Comparison of ENCODE assay signal across 19 cellular contexts in genomic region chr15:41746802-41747201, GRCh38. TPM values are rescaled to one million over a fixed set of nuclear protein-coding genes. Genes with fewer than 3 reads are reported as not detected.
DNase-seq lines count a peak whose midpoint lies in the region; ATAC-seq and TF ChIP-seq lines count a peak whose summit lies in the region.
"Had no signal": no experiment of that assay in that cellular context is flagged by ENCODE, and none has a peak within 500 bp of the region (broad histone marks: within the 10 kb centered on the region; RNA-seq: fewer than 3 reads in every experiment).

No MANE protein-coding gene starts in this region.

- no peak overlapping the region for H3K9ac ChIP-seq in adipocyte (ENCODE audit: low read length)

- DNase-seq in activated naive CD8-positive, alpha-beta T cell treated with anti-CD3 and anti-CD28 coated beads for 36 hours: no peak
- DNase-seq in adipocyte (ENCODE audit: low read depth) (peak; percentile 60), fibroblast of the aortic adventitia (ENCODE audit: low read depth) (peak; percentile 30), cerebellar nuclear complex (lab: John Stamatoyannopoulos, UW) (no peak), NCI-H187 treated with DMSO at 0.1 percent for 48 hours (lab: John Stamatoyannopoulos, UW) (no peak)
- DNase-seq in activated T-cell treated with anti-CD3 and anti-CD28 coated beads, Interleukin-2, amount 50 U/mL, for 72 hours: no peak
- no peak for DNase-seq in T-helper 2 cell treated with Interferon-gamma antibody and Interleukin-4, amounts not matched to agents 5 μg/mL and 100 μg/mL, for 36 hours (ENCODE audit: low spot score)
- DNase-seq: activated CD4-positive, alpha-beta T cell treated with anti-CD3 and anti-CD28 coated beads, Interleukin-2, amount 10 ng/mL, durations not matched to agents 7 days and 5 days; activated CD8-positive, alpha-beta memory T cell treated with anti-CD3 and anti-CD28 coated beads, Interleukin-2, amount 50 U/mL, for 48 hours; activated gamma-delta T cell treated with Interleukin-2 at 50 U/mL for 16 hours; aorta; NCI-H1092 treated with DMSO at 0.1 percent for 48 hours; NCI-H2107; NCI-H524; nephron progenitor cell; Right ventricle myocardium superior; stimulated activated CD4-positive, alpha-beta T cell treated with anti-CD3 and anti-CD28 coated beads, Interleukin-4, amount 100 ng/mL, for 24 hours had no signal

- no peak for ATAC-seq in activated T-cell treated with anti-CD3 and anti-CD28 coated beads, Interleukin-2, amount 50 U/mL, for 72 hours (replicated peaks in 1 of 2)

- no peak overlapping the region for H3K4me3 Mint-ChIP-seq in activated naive CD8-positive, alpha-beta T cell
- H3K4me3 Mint-ChIP-seq in activated naive CD8-positive, alpha-beta T cell treated with anti-CD3 and anti-CD28 coated beads for 36 hours: no peak overlapping the region
- H3K4me3 Mint-ChIP-seq in activated T-cell treated with anti-CD3 and anti-CD28 coated beads, Interleukin-2, amount 50 U/mL, for 72 hours: no peak overlapping the region
- no peak overlapping the region for H3K4me3 Mint-ChIP-seq in T-helper 2 cell treated with Interferon-gamma antibody and Interleukin-4, amounts not matched to agents 5 μg/mL and 100 μg/mL, for 36 hours
- H3K4me3 Mint-ChIP-seq: activated CD4-positive, alpha-beta T cell treated with anti-CD3 and anti-CD28 coated beads, Interleukin-2, amount 10 ng/mL, durations not matched to agents 7 days and 5 days; nephron progenitor cell had no signal

- no peak overlapping the region for H3K4me3 ChIP-seq in adipocyte (ENCODE audit: low read length)
- no peak overlapping the region for H3K4me3 ChIP-seq in fibroblast of the aortic adventitia (ENCODE audit: low read depth, low read length)
- H3K4me3 ChIP-seq: prostate gland had no signal

- TF ChIP-seq CTCF in fibroblast of the aortic adventitia (IDR thresholded peaks at IDR 0.05; ENCODE audit: insufficient read depth, low read length): no peak

- H3K9me3 Mint-ChIP-seq in activated naive CD8-positive, alpha-beta T cell (ENCODE audit: low read depth): no peaks in the 10 kb centered on the region
- no peaks in the 10 kb centered on the region for H3K9me3 Mint-ChIP-seq in activated naive CD8-positive, alpha-beta T cell treated with anti-CD3 and anti-CD28 coated beads for 36 hours
- no peaks in the 10 kb centered on the region for H3K9me3 Mint-ChIP-seq in activated T-cell treated with anti-CD3 and anti-CD28 coated beads, Interleukin-2, amount 50 U/mL, for 72 hours
- no peaks in the 10 kb centered on the region for H3K9me3 Mint-ChIP-seq in T-helper 2 cell treated with Interferon-gamma antibody and Interleukin-4, amounts not matched to agents 5 μg/mL and 100 μg/mL, for 36 hours
- H3K9me3 Mint-ChIP-seq: activated CD4-positive, alpha-beta T cell treated with anti-CD3 and anti-CD28 coated beads, Interleukin-2, amount 10 ng/mL, durations not matched to agents 7 days and 5 days; nephron progenitor cell had no signal

- peaks cover 46% of the 10 kb centered on the region for H3K36me3 ChIP-seq in adipocyte (ENCODE audit: control insufficient read depth, insufficient read depth, low read length, severe bottlenecking)
- H3K36me3 ChIP-seq: prostate gland had no signal

- no peaks in the 10 kb centered on the region for H3K27me3 Mint-ChIP-seq in activated naive CD8-positive, alpha-beta T cell
- H3K27me3 Mint-ChIP-seq in activated naive CD8-positive, alpha-beta T cell treated with anti-CD3 and anti-CD28 coated beads for 36 hours: no peaks in the 10 kb centered on the region
- no peaks in the 10 kb centered on the region for H3K27me3 Mint-ChIP-seq in activated T-cell treated with anti-CD3 and anti-CD28 coated beads, Interleukin-2, amount 50 U/mL, for 72 hours (ENCODE audit: low read depth)
- no peaks in the 10 kb centered on the region for H3K27me3 Mint-ChIP-seq in T-helper 2 cell treated with Interferon-gamma antibody and Interleukin-4, amounts not matched to agents 5 μg/mL and 100 μg/mL, for 36 hours (ENCODE audit: low read depth)
- H3K27me3 Mint-ChIP-seq: activated CD4-positive, alpha-beta T cell treated with anti-CD3 and anti-CD28 coated beads, Interleukin-2, amount 10 ng/mL, durations not matched to agents 7 days and 5 days had no signal

- H3K4me1 ChIP-seq in adipocyte (ENCODE audit: control insufficient read depth, insufficient read depth, low read length): no peaks in the 10 kb centered on the region
- H3K4me1 ChIP-seq: prostate gland had no signal

- H3K36me3 Mint-ChIP-seq in activated naive CD8-positive, alpha-beta T cell: no peaks in the 10 kb centered on the region
- peaks cover 13% of the 10 kb centered on the region for H3K36me3 Mint-ChIP-seq in activated naive CD8-positive, alpha-beta T cell treated with anti-CD3 and anti-CD28 coated beads for 36 hours
- H3K36me3 Mint-ChIP-seq in activated T-cell treated with anti-CD3 and anti-CD28 coated beads, Interleukin-2, amount 50 U/mL, for 72 hours (ENCODE audit: insufficient read depth in 2 of 2): peaks cover 0 to 10% of the 10 kb centered on the region in 2 donors
- H3K36me3 Mint-ChIP-seq in T-helper 2 cell treated with Interferon-gamma antibody and Interleukin-4, amounts not matched to agents 5 μg/mL and 100 μg/mL, for 36 hours (ENCODE audit: low read depth): peaks cover 30% of the 10 kb centered on the region

- H3K27ac Mint-ChIP-seq in activated naive CD8-positive, alpha-beta T cell: peak overlapping the region; percentile 17
- H3K27ac Mint-ChIP-seq in activated naive CD8-positive, alpha-beta T cell treated with anti-CD3 and anti-CD28 coated beads for 36 hours: no peak overlapping the region
- no peak overlapping the region for H3K27ac Mint-ChIP-seq in activated T-cell treated with anti-CD3 and anti-CD28 coated beads, Interleukin-2, amount 50 U/mL, for 72 hours
- H3K27ac Mint-ChIP-seq in T-helper 2 cell treated with Interferon-gamma antibody and Interleukin-4, amounts not matched to agents 5 μg/mL and 100 μg/mL, for 36 hours: no peak overlapping the region
- H3K27ac Mint-ChIP-seq: activated CD4-positive, alpha-beta T cell treated with anti-CD3 and anti-CD28 coated beads, Interleukin-2, amount 10 ng/mL, durations not matched to agents 7 days and 5 days; nephron progenitor cell had no signal

- H3K4me1 Mint-ChIP-seq in activated naive CD8-positive, alpha-beta T cell (ENCODE audit: low read depth): peaks cover 2% of the 10 kb centered on the region
- peaks cover 3% of the 10 kb centered on the region for H3K4me1 Mint-ChIP-seq in activated naive CD8-positive, alpha-beta T cell treated with anti-CD3 and anti-CD28 coated beads for 36 hours
- no peaks in the 10 kb centered on the region for H3K4me1 Mint-ChIP-seq in activated T-cell treated with anti-CD3 and anti-CD28 coated beads, Interleukin-2, amount 50 U/mL, for 72 hours (ENCODE audit: low read depth)
- H3K4me1 Mint-ChIP-seq in T-helper 2 cell treated with Interferon-gamma antibody and Interleukin-4, amounts not matched to agents 5 μg/mL and 100 μg/mL, for 36 hours (ENCODE audit: low read depth): peaks cover 3% of the 10 kb centered on the region
- H3K4me1 Mint-ChIP-seq: activated CD4-positive, alpha-beta T cell treated with anti-CD3 and anti-CD28 coated beads, Interleukin-2, amount 10 ng/mL, durations not matched to agents 7 days and 5 days; nephron progenitor cell had no signal

- no peaks in the 10 kb centered on the region for H3K9me3 ChIP-seq in adipocyte (ENCODE audit: control insufficient read depth, low read length)
- H3K9me3 ChIP-seq: prostate gland had no signal

- H3K27me3 ChIP-seq in adipocyte (replicated peaks; ENCODE audit: control insufficient read depth, insufficient read depth, low read length): no peaks in the 10 kb centered on the region

RNA-seq across cellular contexts. Expression of gene MAPKBP1, which starts 27.5 kb away (rescaled TPM):
- total RNA-seq in activated naive CD8-positive, alpha-beta T cell treated with anti-CD3 and anti-CD28 coated beads for 36 hours: 10 to 100 TPM; 13.2 to 14.2 TPM
- total RNA-seq in fibroblast of the aortic adventitia (ENCODE audit: low replicate concordance): 12.7 and 20.8 TPM in 2 replicates
- 10 to 100 TPM; 16.0 to 17.7 TPM for total RNA-seq in activated T-cell treated with anti-CD3 and anti-CD28 coated beads, Interleukin-2, amount 50 U/mL, for 72 hours

Comparison
In these comparisons a context has a peak if more than half of its experiments do, and no peak if none do; other contexts are left out.
1. DNase-seq: peak in adipocyte (single experiment) and fibroblast of the aortic adventitia (single experiment); none in activated naive CD8-positive, alpha-beta T cell treated with anti-CD3 and anti-CD28 coated beads for 36 hours (single experiment), cerebellar nuclear complex (0 of 2), activated T-cell treated with anti-CD3 and anti-CD28 coated beads, Interleukin-2, amount 50 U/mL, for 72 hours (0 of 2), T-helper 2 cell treated with Interferon-gamma antibody and Interleukin-4, amounts not matched to agents 5 μg/mL and 100 μg/mL, for 36 hours (single experiment) and NCI-H187 treated with DMSO at 0.1 percent for 48 hours (single experiment).